Comparison of ENCODE assay signal across 8 cellular contexts in genomic region chr17:74770498-74771318, GRCh38. TPM values are rescaled to one million over a fixed set of nuclear protein-coding genes. Genes with fewer than 3 reads are reported as not detected.
DNase-seq lines count a peak whose midpoint lies in the region; ATAC-seq and TF ChIP-seq lines count a peak whose summit lies in the region.

No MANE protein-coding gene starts in this region.

- no peaks in the 10 kb centered on the region for H3K27me3 ChIP-seq in DOHH2 (ENCODE audit: control insufficient read depth, low read length)

- peaks cover 58% of the 10 kb centered on the region for H3K36me3 ChIP-seq in DOHH2 (ENCODE audit: control insufficient read depth, low read length)

- no peaks in the 10 kb centered on the region for H3K9me2 ChIP-seq in DOHH2 (replicated peaks; ENCODE audit: control insufficient read depth, low read length)

- H3K4me3 ChIP-seq in DOHH2 (ENCODE audit: low read length) = no peak overlapping the region
- no peak overlapping the region for H3K4me3 ChIP-seq in Jurkat, Clone E6-1 (ENCODE audit: low read length)

- no peak overlapping the region for H3K4me3 Mint-ChIP-seq in T-helper 1 cell treated with Interleukin-12 subunit alpha and Interleukin-12 subunit beta and Interleukin-4 antibody, amounts not matched to agents 30 μg/mL and 1 μg/mL, for 36 hours

- no peak overlapping the region for H3K4me2 ChIP-seq in DOHH2 (ENCODE audit: low read length)

- H3K9me3 Mint-ChIP-seq in T-helper 1 cell treated with Interleukin-12 subunit alpha and Interleukin-12 subunit beta and Interleukin-4 antibody, amounts not matched to agents 30 μg/mL and 1 μg/mL, for 36 hours = no peaks in the 10 kb centered on the region

- H3F3A ChIP-seq in DOHH2 (ENCODE audit: control insufficient read depth, insufficient read depth) = no peaks in the 10 kb centered on the region

- H3K27me3 Mint-ChIP-seq in T-helper 1 cell treated with Interleukin-12 subunit alpha and Interleukin-12 subunit beta and Interleukin-4 antibody, amounts not matched to agents 30 μg/mL and 1 μg/mL, for 36 hours (ENCODE audit: low read depth) = no peaks in the 10 kb centered on the region

- H3K9me3 ChIP-seq in DOHH2 (ENCODE audit: control insufficient read depth, insufficient read depth, low read length) = no peaks in the 10 kb centered on the region

- H4K20me1 ChIP-seq in DOHH2 (ENCODE audit: control insufficient read depth, insufficient read depth, low read depth, low read length) = no peaks in the 10 kb centered on the region

- H3K36me3 Mint-ChIP-seq in T-helper 1 cell treated with Interleukin-12 subunit alpha and Interleukin-12 subunit beta and Interleukin-4 antibody, amounts not matched to agents 30 μg/mL and 1 μg/mL, for 36 hours (ENCODE audit: low read depth) = peaks cover 41% of the 10 kb centered on the region

- H3K4me1 ChIP-seq in DOHH2 (ENCODE audit: control insufficient read depth, low read length) = peaks cover 7% of the 10 kb centered on the region

- H3K4me1 Mint-ChIP-seq in T-helper 1 cell treated with Interleukin-12 subunit alpha and Interleukin-12 subunit beta and Interleukin-4 antibody, amounts not matched to agents 30 μg/mL and 1 μg/mL, for 36 hours (ENCODE audit: low read depth) = peaks cover 32% of the 10 kb centered on the region

- ATAC-seq in GM19324 (IDR thresholded peaks at IDR 0.05; ENCODE audit: low FRiP score, unreplicated experiment) = no peak

- peak; percentile 45 for DNase-seq in Jurkat, Clone E6-1 (ENCODE audit: low read depth, low spot score)
- peak in 38 of 58 donors; percentile 10 to 71 (median 40) for DNase-seq in anterior cingulate cortex (lab: John Stamatoyannopoulos, UW)
- peak in 31 of 51 donors; percentile 8 to 74 (median 44) for DNase-seq in hypothalamus (lab: John Stamatoyannopoulos, UW)
- DNase-seq in stimulated activated CD4-positive, alpha-beta T cell treated with anti-CD3 and anti-CD28 coated beads, Interleukin-1b, Interleukin-23, amount 100 ng/mL, for 1 hour (ENCODE audit: low read depth in 2 of 2) = peak; percentile 49
- no peak for DNase-seq in epidermal melanocyte (ENCODE audit: insufficient read length, low spot score)

- H3K27ac Mint-ChIP-seq in T-helper 1 cell treated with Interleukin-12 subunit alpha and Interleukin-12 subunit beta and Interleukin-4 antibody, amounts not matched to agents 30 μg/mL and 1 μg/mL, for 36 hours = peak overlapping the region; percentile 63

- peaks cover 16% of the 10 kb centered on the region for H3K79me2 ChIP-seq in DOHH2 (ENCODE audit: control insufficient read depth, low read length)

- peak; percentile 90 for TF ChIP-seq CTCF in DOHH2 (IDR thresholded peaks at IDR 0.05; ENCODE audit: low read depth, low read length, poor library complexity, severe bottlenecking)

- H3K27ac ChIP-seq in DOHH2 (ENCODE audit: low read depth, low read length) = no peak overlapping the region

RNA-seq across cellular contexts. Expression of gene NAT9, which starts 5.4 kb away (rescaled TPM):
- polyA plus RNA-seq in Jurkat, Clone E6-1 (2012; ENCODE audit: insufficient read depth, insufficient read length) = 47.5 TPM

RNA-seq across cellular contexts. Expression of gene NHERF1, which starts 22.3 kb away (rescaled TPM):
- 147 TPM for polyA plus RNA-seq in Jurkat, Clone E6-1 (2012; ENCODE audit: insufficient read depth, insufficient read length)

RNA-seq across cellular contexts. Expression of gene RAB37, which starts 33.7 kb away (rescaled TPM):
- 59.9 TPM for polyA plus RNA-seq in Jurkat, Clone E6-1 (2012; ENCODE audit: insufficient read depth, insufficient read length)

RNA-seq across cellular contexts. Expression of gene CD300LF, which starts 58.0 kb away (rescaled TPM):
- not detected for polyA plus RNA-seq in Jurkat, Clone E6-1 (2012; ENCODE audit: insufficient read depth, insufficient read length)
